ENCODE assay signal across 13 cellular contexts in genomic region chr9:115038138-115038537, GRCh38.
"Had no signal": no experiment of that assay in that cellular context is flagged by ENCODE, and none has a peak within 500 bp of the region (broad histone marks: within the 10 kb centered on the region; RNA-seq: fewer than 3 reads in every experiment).

No MANE protein-coding gene starts in this region.

- DNase-seq: activated CD4-positive, alpha-beta memory T cell treated with anti-CD3 and anti-CD28 coated beads for 36 hours; activated CD4-positive, CD25-positive, alpha-beta regulatory T cell treated with anti-CD3 and anti-CD28 coated beads, Interleukin-2, amount 50 U/mL, for 72 hours; activated naive CD8-positive, alpha-beta T cell treated with anti-CD3 and anti-CD28 coated beads, Interleukin-2, amount 50 U/mL, for 24 hours; activated T-cell treated with anti-CD3 and anti-CD28 coated beads, Interleukin-2, amount 50 U/mL, for 4 hours; effector memory CD8-positive, alpha-beta T cell; erythroblast; foreskin fibroblast; head of caudate nucleus; stimulated activated CD4-positive, alpha-beta T cell treated with anti-CD3 and anti-CD28 coated beads, Interleukin-4, amount 100 ng/mL, for 1 hour; stimulated activated CD8-positive, alpha-beta memory T cell treated with anti-CD3 and anti-CD28 coated beads, Interleukin-4, amount 100 ng/mL, for 48 hours; thyroid gland had no signal

- H3K27ac ChIP-seq: SJSA1, thyroid gland had no signal

- H3K36me3 ChIP-seq: thyroid gland had no signal

- ATAC-seq: activated naive CD8-positive, alpha-beta T cell treated with anti-CD3 and anti-CD28 coated beads, Interleukin-2, amount 50 U/mL, for 24 hours; activated T-cell treated with anti-CD3 and anti-CD28 coated beads, Interleukin-2, amount 50 U/mL, for 4 hours; effector memory CD8-positive, alpha-beta T cell; left colon had no signal

- H3K27me3 ChIP-seq: SJSA1, thyroid gland had no signal

- H3K9me3 ChIP-seq: SJSA1, thyroid gland had no signal

- H3K4me3 ChIP-seq: SJSA1, thyroid gland had no signal
